8 cellular contexts compared by ENCODE assay signal in genomic region chr2:206442854-206443734, GRCh38. TPM values are rescaled to one million over a fixed set of nuclear protein-coding genes. Genes with fewer than 3 reads are reported as not detected.
DNase-seq lines count a peak whose midpoint lies in the region; ATAC-seq and TF ChIP-seq lines count a peak whose summit lies in the region.

Gene ADAM23 (plus strand): TSS chr2:206443532. CDS start chr2:206443867, 335 bp downstream.

- ATAC-seq in GM21717 (IDR thresholded peaks at IDR 0.05; ENCODE audit: unreplicated experiment), result peak; percentile 54
- peak; percentile 61 for ATAC-seq in left lung

- in situ Hi-C loops in ACHN (cut with HindIII; ENCODE audit: low pct_ligation_motif_present, low pct_unique_long_range_greater_than_20kb, low sequenced_read_pairs), result no loop called here

- intact Hi-C loops in left lung (cut with DNase I), result no loop called here

- peaks cover 0 to 13% of the 10 kb centered on the region in 2 donors for H3K4me1 ChIP-seq in left lung

- peaks cover 59 to 96% of the 10 kb centered on the region in 2 donors for H3K27me3 ChIP-seq in left lung

- no peak for TF ChIP-seq CTCF in left lung (IDR thresholded peaks at IDR 0.05)

- H3K4me3 ChIP-seq in left lung, result peak within 1 kb of the TSS; percentile 16 to 26

- H3K27ac ChIP-seq in left lung, result no peak within 1 kb of the TSS

- no peaks in the 10 kb centered on the region for H3K36me3 ChIP-seq in left lung

- DNase-seq in DMS53 treated with DMSO at 0.1 percent for 48 hours (lab: John Stamatoyannopoulos, UW; ENCODE audit: unreplicated experiment), result peak; percentile 37
- DNase-seq in NCI-H1436 (lab: John Stamatoyannopoulos, UW), result peak; percentile 86
- DNase-seq in activated CD4-positive, alpha-beta T cell treated with anti-CD3 and anti-CD28 coated beads for 4 hours, result peak; percentile 32 to 39
- DNase-seq in dermis blood vessel endothelial cell, result peak; percentile 65
- peak in 1 of 2 donors; percentile 69 for DNase-seq in left lung
- DNase-seq in stimulated activated CD4-positive, alpha-beta T cell treated with anti-CD3 and anti-CD28 coated beads, Interleukin-2, amount 100 ng/mL, for 24 hours, result peak; percentile 64 to 65
- DNase-seq in ACHN, result no peak

- no peaks in the 10 kb centered on the region for H3K9me3 ChIP-seq in left lung

RNA-seq across cellular contexts. Expression of gene ADAM23, which starts in this region (rescaled TPM):
- total RNA-seq in dermis blood vessel endothelial cell (0.85 and 3.4 TPM in 2 replicates), left lung (1 to 10 TPM; 2.2 to 3.2 TPM)
